In genomic region chr20:50373674-50374286, GRCh38 we compare ENCODE assay signal across 1 cellular context.
TF ChIP-seq lines count a peak whose summit lies in the region.

No MANE protein-coding gene starts in this region.

TF ChIP-seq in HepG2, 621 proteins besides CTCF, POLR2A, EP300 and RAD21:
- TF ChIP-seq NFYB (CRISPR knock-in tag; IDR thresholded peaks at IDR 0.05) (no peak), PPARG (CRISPR knock-in tag; conservative IDR thresholded peaks at IDR 0.05) (no peak), NR2C2 (CRISPR knock-in tag; IDR thresholded peaks at IDR 0.05; ENCODE audit: borderline replicate concordance) (no peak), ZNF260 (CRISPR knock-in tag; IDR thresholded peaks at IDR 0.05; ENCODE audit: borderline replicate concordance, low read depth) (no peak), KDM1A (CRISPR knock-in tag; IDR thresholded peaks at IDR 0.05) (0 out of 2 replicates have a peak, but pooled peaks have one; percentile 18), PHF5A (CRISPR knock-in tag; IDR thresholded peaks at IDR 0.05; ENCODE audit: low read depth, unreplicated experiment) (no peak), ZNF136 (CRISPR knock-in tag; IDR thresholded peaks at IDR 0.05; ENCODE audit: low read depth) (no peak), HOMEZ (CRISPR knock-in tag; IDR thresholded peaks at IDR 0.05; ENCODE audit: low read depth) (no peak), MXI1 (IDR thresholded peaks at IDR 0.05; ENCODE audit: borderline replicate concordance, low read depth, low read length) (no peak), THAP7 (CRISPR knock-in tag; IDR thresholded peaks at IDR 0.05) (no peak), ZNF343 (CRISPR knock-in tag; IDR thresholded peaks at IDR 0.05) (no peak), ZNF713 (CRISPR knock-in tag; IDR thresholded peaks at IDR 0.05) (no peak), ZNF142 (CRISPR knock-in tag; IDR thresholded peaks at IDR 0.05) (no peak), ZNF484 (CRISPR knock-in tag; IDR thresholded peaks at IDR 0.05; ENCODE audit: borderline replicate concordance, low read depth) (0 out of 2 replicates have a peak, but pooled peaks have one; percentile 27), ARID2 (CRISPR knock-in tag; IDR thresholded peaks at IDR 0.05; ENCODE audit: borderline replicate concordance) (no peak), ZNF724P (CRISPR knock-in tag; IDR thresholded peaks at IDR 0.05; ENCODE audit: borderline replicate concordance) (no peak), ZNF24 (IDR thresholded peaks at IDR 0.05) (no peak), ZMYM4 (CRISPR knock-in tag; IDR thresholded peaks at IDR 0.05) (no peak), ZNF687 (CRISPR knock-in tag; IDR thresholded peaks at IDR 0.05) (peak; percentile 19; the same call in 1 of the 2 replicates), ZFP91 (CRISPR knock-in tag; IDR thresholded peaks at IDR 0.05; ENCODE audit: borderline replicate concordance) (peak; percentile 43; the same call in 1 of the 2 replicates), BRD4 (CRISPR knock-in tag; IDR thresholded peaks at IDR 0.05) (no peak), ZFP90 (CRISPR knock-in tag; IDR thresholded peaks at IDR 0.05; ENCODE audit: borderline replicate concordance) (no peak), ZNF333 (CRISPR knock-in tag; IDR thresholded peaks at IDR 0.05; ENCODE audit: borderline replicate concordance) (0 out of 2 replicates have a peak, but pooled peaks have one; percentile 31), PHF8 (CRISPR knock-in tag; IDR thresholded peaks at IDR 0.05) (no peak), ZMYM3 (CRISPR knock-in tag; IDR thresholded peaks at IDR 0.05) (peak; percentile 86)
- TF ChIP-seq, protein P1, sequence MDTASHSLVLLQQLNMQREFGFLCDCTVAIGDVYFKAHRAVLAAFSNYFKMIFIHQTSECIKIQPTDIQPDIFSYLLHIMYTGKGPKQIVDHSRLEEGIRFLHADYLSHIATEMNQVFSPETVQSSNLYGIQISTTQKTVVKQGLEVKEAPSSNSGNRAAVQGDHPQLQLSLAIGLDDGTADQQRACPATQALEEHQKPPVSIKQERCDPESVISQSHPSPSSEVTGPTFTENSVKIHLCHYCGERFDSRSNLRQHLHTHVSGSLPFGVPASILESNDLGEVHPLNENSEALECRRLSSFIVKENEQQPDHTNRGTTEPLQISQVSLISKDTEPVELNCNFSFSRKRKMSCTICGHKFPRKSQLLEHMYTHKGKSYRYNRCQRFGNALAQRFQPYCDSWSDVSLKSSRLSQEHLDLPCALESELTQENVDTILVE (CRISPR knock-in tag; IDR thresholded peaks at IDR 0.05) = no peak
- TF ChIP-seq, protein P2, sequence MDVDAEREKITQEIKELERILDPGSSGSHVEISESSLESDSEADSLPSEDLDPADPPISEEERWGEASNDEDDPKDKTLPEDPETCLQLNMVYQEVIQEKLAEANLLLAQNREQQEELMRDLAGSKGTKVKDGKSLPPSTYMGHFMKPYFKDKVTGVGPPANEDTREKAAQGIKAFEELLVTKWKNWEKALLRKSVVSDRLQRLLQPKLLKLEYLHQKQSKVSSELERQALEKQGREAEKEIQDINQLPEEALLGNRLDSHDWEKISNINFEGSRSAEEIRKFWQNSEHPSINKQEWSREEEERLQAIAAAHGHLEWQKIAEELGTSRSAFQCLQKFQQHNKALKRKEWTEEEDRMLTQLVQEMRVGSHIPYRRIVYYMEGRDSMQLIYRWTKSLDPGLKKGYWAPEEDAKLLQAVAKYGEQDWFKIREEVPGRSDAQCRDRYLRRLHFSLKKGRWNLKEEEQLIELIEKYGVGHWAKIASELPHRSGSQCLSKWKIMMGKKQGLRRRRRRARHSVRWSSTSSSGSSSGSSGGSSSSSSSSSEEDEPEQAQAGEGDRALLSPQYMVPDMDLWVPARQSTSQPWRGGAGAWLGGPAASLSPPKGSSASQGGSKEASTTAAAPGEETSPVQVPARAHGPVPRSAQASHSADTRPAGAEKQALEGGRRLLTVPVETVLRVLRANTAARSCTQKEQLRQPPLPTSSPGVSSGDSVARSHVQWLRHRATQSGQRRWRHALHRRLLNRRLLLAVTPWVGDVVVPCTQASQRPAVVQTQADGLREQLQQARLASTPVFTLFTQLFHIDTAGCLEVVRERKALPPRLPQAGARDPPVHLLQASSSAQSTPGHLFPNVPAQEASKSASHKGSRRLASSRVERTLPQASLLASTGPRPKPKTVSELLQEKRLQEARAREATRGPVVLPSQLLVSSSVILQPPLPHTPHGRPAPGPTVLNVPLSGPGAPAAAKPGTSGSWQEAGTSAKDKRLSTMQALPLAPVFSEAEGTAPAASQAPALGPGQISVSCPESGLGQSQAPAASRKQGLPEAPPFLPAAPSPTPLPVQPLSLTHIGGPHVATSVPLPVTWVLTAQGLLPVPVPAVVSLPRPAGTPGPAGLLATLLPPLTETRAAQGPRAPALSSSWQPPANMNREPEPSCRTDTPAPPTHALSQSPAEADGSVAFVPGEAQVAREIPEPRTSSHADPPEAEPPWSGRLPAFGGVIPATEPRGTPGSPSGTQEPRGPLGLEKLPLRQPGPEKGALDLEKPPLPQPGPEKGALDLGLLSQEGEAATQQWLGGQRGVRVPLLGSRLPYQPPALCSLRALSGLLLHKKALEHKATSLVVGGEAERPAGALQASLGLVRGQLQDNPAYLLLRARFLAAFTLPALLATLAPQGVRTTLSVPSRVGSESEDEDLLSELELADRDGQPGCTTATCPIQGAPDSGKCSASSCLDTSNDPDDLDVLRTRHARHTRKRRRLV (CRISPR knock-in tag; IDR thresholded peaks at IDR 0.05) = no peak
